Comparison of ENCODE assay signal across 9 cellular contexts in genomic region chr19:12194827-12195500, GRCh38. TPM values are rescaled to one million over a fixed set of nuclear protein-coding genes. Genes with fewer than 3 reads are reported as not detected.
DNase-seq lines count a peak whose midpoint lies in the region; ATAC-seq lines count a peak whose summit lies in the region.
"Had no signal": no experiment of that assay in that cellular context is flagged by ENCODE, and none has a peak within 500 bp of the region (broad histone marks: within the 10 kb centered on the region; RNA-seq: fewer than 3 reads in every experiment).

No MANE protein-coding gene starts in this region.

- H3K79me2 ChIP-seq in ACC112 (ENCODE audit: control insufficient read depth, insufficient read depth, low read length, unreplicated experiment) (no peaks in the 10 kb centered on the region), trophoblast cell (ENCODE audit: control insufficient read depth, insufficient read depth, low read length, poor library complexity) (no peaks in the 10 kb centered on the region)

- peak overlapping the region; percentile 36; the same call in 1 of the 2 replicates for H3K27ac ChIP-seq in ACC112 (ENCODE audit: low read depth, low read length)
- H3K27ac ChIP-seq in SJCRH30: no peak overlapping the region
- no peak overlapping the region for H3K27ac ChIP-seq in trophoblast cell (ENCODE audit: low read depth, low read length)
- H3K27ac ChIP-seq in thymus (ENCODE audit: low read depth): no peak overlapping the region
- H3K27ac ChIP-seq: C4-2B had no signal

- no CpG with 5 or more reads among the region's 58 CpGs for WGBS in trophoblast cell (ENCODE audit: extremely low coverage, insufficient coverage, insufficient read length)
- WGBS in thymus: 4% methylated on average over 58 of the region's 58 CpGs

- DNase-seq in SJCRH30 (peak; percentile 31 to 35), Right ventricle myocardium superior (peak; percentile 91), trophoblast cell (peak; percentile 81 to 94), NCI-H226 (no peak), NCI-H2107 treated with DMSO at 0.1 percent for 48 hours (lab: John Stamatoyannopoulos, UW; ENCODE audit: unreplicated experiment) (no peak)

- H2BK5ac ChIP-seq in trophoblast cell (ENCODE audit: low read depth, low read length, poor library complexity): no peak overlapping the region

- peak overlapping the region; percentile 47 for H3K9ac ChIP-seq in trophoblast cell (ENCODE audit: low read length)

- no peak overlapping the region for H3K14ac ChIP-seq in trophoblast cell (ENCODE audit: low read length)

- H4K8ac ChIP-seq in trophoblast cell (ENCODE audit: low read depth, low read length): no peak overlapping the region

- peaks cover 34% of the 10 kb centered on the region for H3K4me1 Mint-ChIP-seq in activated naive CD8-positive, alpha-beta T cell (ENCODE audit: low read depth)

- ATAC-seq in Right ventricle myocardium superior (ENCODE audit: poor library complexity): peak; percentile 99

- peak overlapping the region; percentile 80 for H3K4me3 ChIP-seq in ACC112 (ENCODE audit: low read depth, low read length)
- peak overlapping the region; percentile 28 for H3K4me3 ChIP-seq in SJCRH30
- peak overlapping the region; percentile 74 for H3K4me3 ChIP-seq in trophoblast cell (ENCODE audit: low read depth, low read length)
- H3K4me3 ChIP-seq in thymus (ENCODE audit: low read length): peak overlapping the region; percentile 64

- peak overlapping the region; percentile 16 for H4K12ac ChIP-seq in trophoblast cell (ENCODE audit: low read depth, low read length)

- H3K9me3 ChIP-seq in SJCRH30 (replicated peaks) (peaks cover 35% of the 10 kb centered on the region), trophoblast cell (ENCODE audit: insufficient read depth, low read depth, low read length) (peaks cover 18% of the 10 kb centered on the region), thymus (ENCODE audit: control insufficient read depth) (peaks cover 4% of the 10 kb centered on the region)

- H3K9me3 Mint-ChIP-seq in activated naive CD8-positive, alpha-beta T cell (ENCODE audit: low read depth): peaks cover 15% of the 10 kb centered on the region

- no peaks in the 10 kb centered on the region for H3K79me1 ChIP-seq in trophoblast cell (ENCODE audit: low read length)

- peak overlapping the region; percentile 9 for H2BK120ac ChIP-seq in trophoblast cell (ENCODE audit: insufficient read depth, low read length, poor library complexity)

- peak overlapping the region; percentile 87 for H3K27ac Mint-ChIP-seq in activated naive CD8-positive, alpha-beta T cell

- no peak overlapping the region for H4K91ac ChIP-seq in trophoblast cell (ENCODE audit: low read depth, low read length)

- no peak overlapping the region for H3K4ac ChIP-seq in trophoblast cell (ENCODE audit: low read depth, low read length)

- H3K4me2 ChIP-seq in trophoblast cell (ENCODE audit: low read length): peak overlapping the region; percentile 79

- no peaks in the 10 kb centered on the region for H3K27me3 ChIP-seq in ACC112 (ENCODE audit: insufficient read depth, low read length)
- H3K27me3 ChIP-seq in SJCRH30: no peaks in the 10 kb centered on the region
- H3K27me3 ChIP-seq in trophoblast cell (ENCODE audit: insufficient read depth, low read length): no peaks in the 10 kb centered on the region
- no peaks in the 10 kb centered on the region for H3K27me3 ChIP-seq in thymus (ENCODE audit: control insufficient read depth, insufficient read depth)

- no peak overlapping the region for H3K23ac ChIP-seq in trophoblast cell (ENCODE audit: low read length)

- H2BK12ac ChIP-seq in trophoblast cell (ENCODE audit: low read length): no peak overlapping the region

- intact Hi-C loops in Right ventricle myocardium superior (cut with DNase I): no loop called here

- H3K36me3 Mint-ChIP-seq in activated naive CD8-positive, alpha-beta T cell: peaks cover 28% of the 10 kb centered on the region

- H2AFZ ChIP-seq in ACC112 (ENCODE audit: low read length, unreplicated experiment): no peak overlapping the region
- H2AFZ ChIP-seq in trophoblast cell (ENCODE audit: insufficient read depth, low read length, poor library complexity): peak overlapping the region; percentile 50

- no peak overlapping the region for H2AK5ac ChIP-seq in trophoblast cell (ENCODE audit: low read length)

- no peak overlapping the region for H3K18ac ChIP-seq in trophoblast cell (ENCODE audit: low read length)

- peak overlapping the region; percentile 92 for H3K4me3 Mint-ChIP-seq in activated naive CD8-positive, alpha-beta T cell

- H3K36me3 ChIP-seq in ACC112 (ENCODE audit: insufficient read depth, low read length) (peaks cover 16% of the 10 kb centered on the region), SJCRH30 (peaks cover 44% of the 10 kb centered on the region), trophoblast cell (ENCODE audit: control insufficient read depth in 1 of 2, insufficient read depth in 2 of 2, low read length in 2 of 2) (peaks cover 10 to 12% of the 10 kb centered on the region in 2 experiments), thymus (ENCODE audit: control insufficient read depth, insufficient read depth) (peaks cover 12% of the 10 kb centered on the region)

- no peaks in the 10 kb centered on the region for H3K27me3 Mint-ChIP-seq in activated naive CD8-positive, alpha-beta T cell

- no peaks in the 10 kb centered on the region for H3K4me1 ChIP-seq in ACC112 (ENCODE audit: control insufficient read depth, insufficient read depth, low read length, unreplicated experiment)
- H3K4me1 ChIP-seq in SJCRH30: no peaks in the 10 kb centered on the region
- H3K4me1 ChIP-seq in trophoblast cell (ENCODE audit: control insufficient read depth in 1 of 2, insufficient read depth in 2 of 2, low read length in 2 of 2): no peaks in the 10 kb centered on the region
- peaks cover 6% of the 10 kb centered on the region for H3K4me1 ChIP-seq in thymus (ENCODE audit: control insufficient read depth, insufficient read depth, low read length)

RNA-seq across cellular contexts. Expression of gene ZNF136, which starts 32.1 kb away (rescaled TPM):
- 20.6 and 21.7 TPM in 2 replicates for total RNA-seq in SJCRH30 (2014; rRNA removed; shearing (Covaris generic))
- 4.2 TPM for total RNA-seq in Right ventricle myocardium superior
- 3.6 and 4.0 TPM in 2 replicates for polyA plus RNA-seq in trophoblast cell (2013)
- 8.3 TPM for polyA plus RNA-seq in thymus

RNA-seq across cellular contexts. Expression of gene ZNF625, which starts 38.4 kb away (rescaled TPM):
- total RNA-seq in SJCRH30 (2014; rRNA removed; shearing (Covaris generic)): 25.7 and 26.0 TPM in 2 replicates
- 3.2 TPM for total RNA-seq in Right ventricle myocardium superior
- 5.6 and 6.6 TPM in 2 replicates for polyA plus RNA-seq in trophoblast cell (2013)
- 1.9 TPM for polyA plus RNA-seq in thymus

RNA-seq across cellular contexts. Expression of gene ZNF20, which starts 54.8 kb away (rescaled TPM):
- 6.9 and 9.2 TPM in 2 replicates for total RNA-seq in SJCRH30 (2014; rRNA removed; shearing (Covaris generic))
- total RNA-seq in Right ventricle myocardium superior: 0.97 TPM
- 4.3 and 4.7 TPM in 2 replicates for polyA plus RNA-seq in trophoblast cell (2013)
- 3.7 TPM for polyA plus RNA-seq in thymus

Comparison
In these comparisons a context has a peak if more than half of its experiments do, and no peak if none do; other contexts are left out.
1. H3K4me3 ChIP-seq: peak in every context shown above with its lines; median percentile 80 in ACC112; 74 in trophoblast cell; 64 in thymus; 28 in SJCRH30.
2. DNase-seq: peak in SJCRH30 (2 of 2), Right ventricle myocardium superior (single experiment) and trophoblast cell (2 of 2); none in NCI-H226 (single experiment) and NCI-H2107 treated with DMSO at 0.1 percent for 48 hours (single experiment).